ENCODE assay signal across 11 cellular contexts in the genomic region with DNA sequence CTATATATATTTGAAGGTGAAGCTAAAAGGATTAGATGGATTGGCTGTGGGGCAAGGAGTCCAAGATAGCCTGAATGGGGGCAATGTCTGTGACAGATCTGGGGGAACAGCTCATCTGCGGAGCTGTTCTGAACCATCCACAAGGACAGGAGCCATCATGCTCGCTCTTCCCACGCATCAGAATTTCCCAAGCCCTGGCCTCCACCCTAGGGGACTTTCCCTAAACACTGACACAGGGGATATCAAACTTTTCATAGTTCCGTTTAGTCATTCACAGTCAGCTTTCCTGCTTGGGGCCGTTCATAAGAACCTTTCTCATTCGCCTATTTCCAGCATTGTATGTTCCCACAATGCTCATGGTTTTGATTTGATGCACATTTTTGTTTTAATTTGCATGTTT. TPM values are rescaled to one million over a fixed set of nuclear protein-coding genes. Genes with fewer than 3 reads are reported as not detected.
DNase-seq lines count a peak whose midpoint lies in the region; ATAC-seq and TF ChIP-seq lines count a peak whose summit lies in the region.
"Had no signal": no experiment of that assay in that cellular context is flagged by ENCODE, and none has a peak within 500 bp of the region (broad histone marks: within the 10 kb centered on the region; RNA-seq: fewer than 3 reads in every experiment).

No MANE protein-coding gene starts in this region.

- peak in 2 of 4 experiments; percentile 48 to 64 for ATAC-seq in T-cell (replicated peaks in 1 of 4)

- TF ChIP-seq EP300 in tibial nerve (IDR thresholded peaks at IDR 0.05), result peak in 1 of 2 donors; percentile 17

- H3K36me3 ChIP-seq in tibial nerve, result no peaks in the 10 kb centered on the region
- H3K36me3 ChIP-seq: neural progenitor cell had no signal

- TF ChIP-seq CTCF in GM12864 (IDR thresholded peaks at IDR 0.05; ENCODE audit: low read depth, low read length, missing control alignments) (no peak), tibial nerve (IDR thresholded peaks at IDR 0.05) (no peak)

- no peak overlapping the region for H3K4me3 ChIP-seq in GM12864 (ENCODE audit: low read depth, low read length)
- no peak overlapping the region for H3K4me3 ChIP-seq in tibial nerve
- H3K4me3 ChIP-seq: neural progenitor cell had no signal

- peak; percentile 25 for DNase-seq in GM12864 (ENCODE audit: low read depth)
- DNase-seq in T-cell, result no peak
- peak; percentile 37 for DNase-seq in fibroblast of peridontal ligament (ENCODE audit: extremely low read depth)
- DNase-seq in stimulated activated CD4-positive, alpha-beta T cell treated with anti-CD3 and anti-CD28 coated beads, Interleukin-2, amount 100 ng/mL, for 4 hours (ENCODE audit: low read depth), result peak; percentile 47
- DNase-seq in inferior parietal cortex (ENCODE audit: extremely low spot score), result no peak
- no peak for DNase-seq in tibial nerve (ENCODE audit: low spot score in 2 of 2)
- DNase-seq in NCI-H82 treated with DMSO at 0.1 percent for 48 hours (lab: John Stamatoyannopoulos, UW; ENCODE audit: unreplicated experiment), result no peak
- DNase-seq in LoVo (ENCODE audit: low spot score), result no peak
- DNase-seq: NCI-H748 treated with DMSO at 0.1 percent for 48 hours had no signal

- peaks cover 5 to 67% (median 24%) of the 10 kb centered on the region in 4 donors for H3K4me1 ChIP-seq in tibial nerve

- no peaks in the 10 kb centered on the region for H3K9me3 ChIP-seq in tibial nerve

- peaks cover 34 to 44% (median 37%) of the 10 kb centered on the region in 3 donors for H3K4me1 Mint-ChIP-seq in T-cell

- H3K4me3 Mint-ChIP-seq in T-cell, result peak overlapping the region in 1 of 3 donors; percentile 12
- H3K4me3 Mint-ChIP-seq: central memory CD8-positive, alpha-beta T cell; neural progenitor cell had no signal

- no peaks in the 10 kb centered on the region for H3K36me3 Mint-ChIP-seq in T-cell
- H3K36me3 Mint-ChIP-seq: neural progenitor cell had no signal

- H3K9me3 Mint-ChIP-seq in T-cell, result no peaks in the 10 kb centered on the region
- H3K9me3 Mint-ChIP-seq: central memory CD8-positive, alpha-beta T cell; neural progenitor cell had no signal

- POLR2A ChIA-PET in T-cell (lab: Charles Lee), result interaction anchor here in 1 of 2 donors (0.8 kb wide), 1 partner anchor 27 kb away, joined by 8 read pairs; no protein-coding TSS in a partner anchor

- WGBS in tibial nerve, 2 donors, result 63 to 68% methylated on average over 6 of the region's 6 CpGs

- no peak for TF ChIP-seq POLR2A in tibial nerve (IDR thresholded peaks at IDR 0.05)

- no peaks in the 10 kb centered on the region for H3K27me3 Mint-ChIP-seq in T-cell
- H3K27me3 Mint-ChIP-seq: central memory CD8-positive, alpha-beta T cell had no signal

- CTCF ChIA-PET in T-cell (lab: Charles Lee), result interaction anchor here in 1 of 2 donors (0.6 to 1.1 kb wide), 2 partner anchors 26 to 348 kb away, joined by 4 to 5 read pairs; no protein-coding TSS in a partner anchor

- peak overlapping the region in 2 of 4 donors; percentile 82 to 87 for H3K27ac ChIP-seq in tibial nerve
- H3K27ac ChIP-seq: neural progenitor cell had no signal

- no peaks in the 10 kb centered on the region for H3K27me3 ChIP-seq in tibial nerve
- H3K27me3 ChIP-seq: neural progenitor cell had no signal

- H3K27ac Mint-ChIP-seq in T-cell, result peak overlapping the region; percentile 7 to 66

RNA-seq across cellular contexts. Expression of a gene that starts 37.6 kb away (rescaled TPM):
- total RNA-seq in T-cell (not detected), tibial nerve (under 1 TPM in 2 of 4 donors, not detected in 2; 0.39 to 0.42 TPM)

Comparison
In these comparisons a context has a peak if more than half of its experiments do, and no peak if none do; other contexts are left out.
1. DNase-seq: peak in GM12864 (single experiment), fibroblast of peridontal ligament (single experiment) and stimulated activated CD4-positive, alpha-beta T cell treated with anti-CD3 and anti-CD28 coated beads, Interleukin-2, amount 100 ng/mL, for 4 hours (single experiment); none in T-cell (0 of 34), inferior parietal cortex (single experiment), tibial nerve (0 of 2), NCI-H82 treated with DMSO at 0.1 percent for 48 hours (single experiment) and LoVo (single experiment).